Comparison of ENCODE assay signal across 21 cellular contexts in genomic region chr6:14811760-14812428, GRCh38.
DNase-seq lines count a peak whose midpoint lies in the region; ATAC-seq and TF ChIP-seq lines count a peak whose summit lies in the region.
"Had no signal": no experiment of that assay in that cellular context is flagged by ENCODE, and none has a peak within 500 bp of the region (broad histone marks: within the 10 kb centered on the region; RNA-seq: fewer than 3 reads in every experiment).

No MANE protein-coding gene starts in this region.

- H3K36me3 ChIP-seq in H7 (replicated peaks; ENCODE audit: control insufficient read depth, insufficient read depth, low read length) = no peaks in the 10 kb centered on the region
- H3K36me3 ChIP-seq: ovary had no signal

- peak; percentile 41 for ATAC-seq in omental fat pad (ENCODE audit: low FRiP score)
- ATAC-seq: activated CD4-positive, alpha-beta T cell treated with anti-CD3 and anti-CD28 coated beads for 36 hours; body of pancreas; sciatic nerve; stimulated activated memory B cell treated with anti-CD40 and anti-IgM and Interleukin-4, amounts not matched to agents 10 μg/mL and 1 μg/mL and 100 μg/mL, for 72 hours had no signal

- TF ChIP-seq CTCF in choroid plexus epithelial cell (conservative IDR thresholded peaks at IDR 0.05; ENCODE audit: low read depth, low read length) = no peak
- no peak for TF ChIP-seq CTCF in omental fat pad (IDR thresholded peaks at IDR 0.05)

- no peak overlapping the region for H3K4me3 ChIP-seq in choroid plexus epithelial cell (ENCODE audit: low read depth, low read length)
- no peak overlapping the region for H3K4me3 ChIP-seq in H7 (ENCODE audit: insufficient read depth, low read depth, low read length)
- H3K4me3 ChIP-seq: body of pancreas, hepatocyte, ovary had no signal

- DNase-seq in AG20443 (ENCODE audit: low spot score) = peak; percentile 27
- peak; percentile 20 for DNase-seq in HS-5 (ENCODE audit: low read depth)
- DNase-seq in choroid plexus epithelial cell (ENCODE audit: low read depth) = peak; percentile 60
- DNase-seq in omental fat pad (ENCODE audit: low spot score) = no peak
- no peak for DNase-seq in NCI-H1930 (lab: John Stamatoyannopoulos, UW)
- DNase-seq in H7 = no peak
- DNase-seq in NCI-H1694 (lab: John Stamatoyannopoulos, UW) = no peak
- DNase-seq: activated CD4-positive, alpha-beta T cell treated with anti-CD3 and anti-CD28 coated beads for 36 hours; body of pancreas; DND-41; MM.1S; naive B cell; NCI-H1436 treated with DMSO at 0.1 percent for 48 hours; NCI-H2171 treated with DMSO at 0.1 percent for 48 hours; NCI-H69; ovary; SHP77 treated with DMSO at 0.1 percent for 48 hours; stimulated activated CD4-positive, alpha-beta T cell treated with anti-CD3 and anti-CD28 coated beads, Interleukin-1b, Interleukin-23, amount 100 ng/mL, for 48 hours had no signal

- no peaks in the 10 kb centered on the region for H3K27me3 ChIP-seq in H7 (ENCODE audit: control insufficient read depth, insufficient read depth, low read length)
- H3K27me3 ChIP-seq: body of pancreas, hepatocyte, ovary had no signal

Comparison
In these comparisons a context has a peak if more than half of its experiments do, and no peak if none do; other contexts are left out.
1. DNase-seq: peak in AG20443 (single experiment), HS-5 (single experiment) and choroid plexus epithelial cell (single experiment); none in omental fat pad (single experiment), NCI-H1930 (0 of 2), H7 (single experiment) and NCI-H1694 (single experiment).